ENCODE assay signal across 1 cellular context in the genomic region with DNA sequence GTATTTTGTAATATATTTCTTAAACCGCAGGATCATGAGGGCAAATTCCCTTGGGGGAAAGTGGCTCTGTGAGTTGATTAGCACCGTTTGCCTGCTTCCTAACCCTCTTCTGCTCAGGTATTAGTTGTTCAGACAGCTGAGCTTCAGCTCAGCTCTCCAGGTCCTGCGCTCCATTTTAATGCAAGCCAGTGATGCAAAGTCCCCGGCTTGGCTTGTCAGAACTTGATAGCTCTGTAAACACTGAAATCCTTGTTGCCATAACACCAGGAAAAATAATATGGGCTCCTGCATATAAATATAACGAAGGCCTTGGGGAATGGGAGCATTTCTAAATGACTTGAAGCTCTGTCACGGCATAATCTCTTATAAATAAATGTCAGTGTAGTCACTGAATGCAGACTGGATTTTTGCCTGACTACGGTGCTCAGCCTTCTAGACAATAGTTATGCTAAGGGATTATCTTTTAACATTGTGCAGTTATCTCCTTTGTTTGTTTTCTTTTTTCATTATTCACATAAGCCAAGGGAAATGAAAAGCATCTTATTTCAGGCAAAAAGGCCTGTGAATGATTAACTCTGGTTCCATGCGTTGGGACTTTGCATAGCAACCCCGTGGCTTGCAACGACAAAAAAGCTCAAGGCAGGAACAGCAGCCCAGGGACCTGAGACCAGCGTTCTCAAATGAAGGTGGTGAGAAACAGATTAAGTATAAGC.
TF ChIP-seq lines count a peak whose summit lies in the region.

No MANE protein-coding gene starts in this region.

TF ChIP-seq in GM23338, 12 proteins besides CTCF, POLR2A, EP300 and RAD21 (continued from another document):
- TF ChIP-seq, protein P1, sequence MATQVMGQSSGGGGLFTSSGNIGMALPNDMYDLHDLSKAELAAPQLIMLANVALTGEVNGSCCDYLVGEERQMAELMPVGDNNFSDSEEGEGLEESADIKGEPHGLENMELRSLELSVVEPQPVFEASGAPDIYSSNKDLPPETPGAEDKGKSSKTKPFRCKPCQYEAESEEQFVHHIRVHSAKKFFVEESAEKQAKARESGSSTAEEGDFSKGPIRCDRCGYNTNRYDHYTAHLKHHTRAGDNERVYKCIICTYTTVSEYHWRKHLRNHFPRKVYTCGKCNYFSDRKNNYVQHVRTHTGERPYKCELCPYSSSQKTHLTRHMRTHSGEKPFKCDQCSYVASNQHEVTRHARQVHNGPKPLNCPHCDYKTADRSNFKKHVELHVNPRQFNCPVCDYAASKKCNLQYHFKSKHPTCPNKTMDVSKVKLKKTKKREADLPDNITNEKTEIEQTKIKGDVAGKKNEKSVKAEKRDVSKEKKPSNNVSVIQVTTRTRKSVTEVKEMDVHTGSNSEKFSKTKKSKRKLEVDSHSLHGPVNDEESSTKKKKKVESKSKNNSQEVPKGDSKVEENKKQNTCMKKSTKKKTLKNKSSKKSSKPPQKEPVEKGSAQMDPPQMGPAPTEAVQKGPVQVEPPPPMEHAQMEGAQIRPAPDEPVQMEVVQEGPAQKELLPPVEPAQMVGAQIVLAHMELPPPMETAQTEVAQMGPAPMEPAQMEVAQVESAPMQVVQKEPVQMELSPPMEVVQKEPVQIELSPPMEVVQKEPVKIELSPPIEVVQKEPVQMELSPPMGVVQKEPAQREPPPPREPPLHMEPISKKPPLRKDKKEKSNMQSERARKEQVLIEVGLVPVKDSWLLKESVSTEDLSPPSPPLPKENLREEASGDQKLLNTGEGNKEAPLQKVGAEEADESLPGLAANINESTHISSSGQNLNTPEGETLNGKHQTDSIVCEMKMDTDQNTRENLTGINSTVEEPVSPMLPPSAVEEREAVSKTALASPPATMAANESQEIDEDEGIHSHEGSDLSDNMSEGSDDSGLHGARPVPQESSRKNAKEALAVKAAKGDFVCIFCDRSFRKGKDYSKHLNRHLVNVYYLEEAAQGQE (IDR thresholded peaks at IDR 0.05; ENCODE audit: unreplicated experiment): no peak
